11 cellular contexts compared by ENCODE assay signal in the genomic region with DNA sequence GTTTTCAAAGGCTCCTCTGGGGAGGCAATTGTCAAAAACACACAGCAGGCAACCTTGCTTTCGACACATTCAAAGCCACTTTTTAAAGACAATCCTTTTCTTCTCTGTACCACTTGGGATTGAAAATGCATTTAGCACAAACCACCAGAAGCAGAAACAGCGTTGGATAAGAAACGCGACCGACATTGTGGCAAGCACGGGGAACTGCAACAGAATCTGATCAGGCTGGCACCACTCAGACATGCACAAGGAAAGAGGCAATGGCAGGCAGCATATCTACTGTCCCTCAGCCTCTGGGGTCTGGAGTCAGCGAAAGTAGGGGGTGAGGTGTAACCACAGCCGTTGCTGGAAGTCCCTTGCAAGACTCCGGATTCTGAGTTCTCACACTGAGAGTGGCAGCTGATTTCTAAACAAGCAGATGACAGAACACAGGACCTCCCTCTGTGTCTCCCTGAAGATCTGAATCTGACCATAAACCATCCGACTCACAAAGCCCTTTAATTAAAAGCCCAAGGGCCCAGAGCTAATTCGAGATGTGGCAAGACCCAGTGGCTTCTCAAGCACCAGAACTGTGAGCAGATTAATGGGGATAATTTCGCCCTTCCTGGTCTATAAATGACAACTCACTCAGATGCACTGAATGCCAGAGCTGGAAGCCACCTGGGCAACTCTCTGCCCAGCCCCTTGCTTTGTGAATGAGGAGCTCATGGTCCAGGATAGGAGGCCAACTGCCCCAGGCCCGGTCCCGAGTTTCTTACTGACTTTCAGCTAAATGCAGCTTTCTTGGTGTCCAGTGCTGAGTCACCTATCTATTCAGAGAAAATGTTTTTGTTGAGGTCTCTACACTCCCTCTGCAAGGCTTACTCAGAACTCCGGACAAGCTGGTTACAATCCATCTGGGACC. TPM values are rescaled to one million over a fixed set of nuclear protein-coding genes. Genes with fewer than 3 reads are reported as not detected.
A peak's percentile ranks its signal among the peaks of the same experiment; 100 is the strongest.
DNase-seq lines count a peak whose midpoint lies in the region; ATAC-seq and TF ChIP-seq lines count a peak whose summit lies in the region.
"Had no signal": no experiment of that assay in that cellular context is flagged by ENCODE, and none has a peak within 500 bp of the region (broad histone marks: within the 10 kb centered on the region; RNA-seq: fewer than 3 reads in every experiment).

No MANE protein-coding gene starts in this region.

- H2BK120ac ChIP-seq in mesenchymal stem cell (ENCODE audit: low read depth, low read length), result peak overlapping the region; percentile 39

- H3K27ac ChIP-seq in AG04450 (ENCODE audit: low read depth, low read length), result peak overlapping the region; percentile 21
- H3K27ac ChIP-seq in HL-60 (replicated peaks), result peak overlapping the region; percentile 30
- peak overlapping the region; percentile 65 for H3K27ac ChIP-seq in mesenchymal stem cell (ENCODE audit: low read length, poor library complexity, severe bottlenecking)
- H3K27ac ChIP-seq: ovary had no signal

- no peaks in the 10 kb centered on the region for H3K27me3 ChIP-seq in AG04450 (ENCODE audit: control insufficient read depth, insufficient read depth, low read length)
- no peaks in the 10 kb centered on the region for H3K27me3 ChIP-seq in HL-60 (ENCODE audit: insufficient read depth, poor library complexity, severe bottlenecking)
- H3K27me3 ChIP-seq in mesenchymal stem cell (ENCODE audit: control insufficient read depth in 1 of 2, insufficient read depth in 1 of 2, low read length in 2 of 2), result peaks cover 0 to 4% of the 10 kb centered on the region in 2 experiments
- H3K27me3 ChIP-seq in Caco-2 (replicated peaks; ENCODE audit: control insufficient read depth, insufficient read depth, low read length), result no peaks in the 10 kb centered on the region; the same call in 1 of the 2 replicates
- H3K27me3 ChIP-seq: ovary had no signal

- CTCF ChIA-PET in AG04450 (lab: Charles Lee) (interaction anchor here (0.7 to 1.8 kb wide), 2 partner anchors 21 to 27 kb away, joined by 3 to 5 read pairs; no protein-coding TSS in a partner anchor), Caco-2 (lab: Charles Lee) (interaction anchor here (0.6 kb wide), 1 partner anchor 47 kb away, joined by 3 read pairs; no protein-coding TSS in a partner anchor)

- DNase-seq in AG04450 (ENCODE audit: low read depth, low spot score), result no peak
- DNase-seq in HL-60 (ENCODE audit: low read depth in 1 of 2, low spot score in 1 of 2), result peak in 1 of 2 experiments; percentile 43
- no peak for DNase-seq in T-helper 17 cell
- peak; percentile 96 for DNase-seq in mesenchymal stem cell
- no peak for DNase-seq in Caco-2
- no peak for DNase-seq in NCI-H2029 treated with DMSO at 0.1 percent for 48 hours (lab: John Stamatoyannopoulos, UW)
- DNase-seq: activated gamma-delta T cell, DMS153, ovary had no signal

- TF ChIP-seq CTCF in AG04450 (IDR thresholded peaks at IDR 0.05; ENCODE audit: low read depth, low read length), result no peak
- no peak for TF ChIP-seq CTCF in HL-60 (IDR thresholded peaks at IDR 0.05; ENCODE audit: insufficient read depth, low read length)
- TF ChIP-seq CTCF in Caco-2 (IDR thresholded peaks at IDR 0.05; ENCODE audit: insufficient read depth in 1 of 2, low read depth in 1 of 2, low read length in 1 of 2, severe bottlenecking in 1 of 2, unreplicated experiment in 1 of 2), result no peak

- H3K18ac ChIP-seq in mesenchymal stem cell (ENCODE audit: low read depth in 1 of 2, low read length in 2 of 2), result peak overlapping the region; percentile 44 to 79

- H2BK5ac ChIP-seq in mesenchymal stem cell (ENCODE audit: low read depth, low read length, poor library complexity, severe bottlenecking), result no peak overlapping the region

- intact Hi-C loops in Caco-2 (cut with micrococcal nuclease; ENCODE audit: unreplicated experiment), result no loop called here

- H3K4me1 ChIP-seq in mesenchymal stem cell (ENCODE audit: control insufficient read depth, insufficient read depth, low read depth, low read length) (peaks cover 27% of the 10 kb centered on the region), Caco-2 (no peaks in the 10 kb centered on the region)

- peak overlapping the region; percentile 69 for H3K27ac Mint-ChIP-seq in T-helper 17 cell
- H3K27ac Mint-ChIP-seq in Caco-2 (ENCODE audit: unreplicated experiment), result no peak overlapping the region

- H3K27me3 Mint-ChIP-seq in T-helper 17 cell, result peaks cover 39% of the 10 kb centered on the region
- peaks cover 18% of the 10 kb centered on the region for H3K27me3 Mint-ChIP-seq in Caco-2 (ENCODE audit: insufficient read depth, unreplicated experiment)

- peak overlapping the region in 1 of 2 experiments; percentile 32 for H3K4ac ChIP-seq in mesenchymal stem cell (ENCODE audit: low read depth in 1 of 2, low read length in 2 of 2)

- H4K91ac ChIP-seq in mesenchymal stem cell (ENCODE audit: low read length), result no peak overlapping the region

- H2BK15ac ChIP-seq in mesenchymal stem cell (ENCODE audit: low read depth, poor library complexity, severe bottlenecking), result peak overlapping the region; percentile 60

- H2AK5ac ChIP-seq in mesenchymal stem cell (ENCODE audit: low read length, severe bottlenecking), result no peak overlapping the region

- H3K14ac ChIP-seq in mesenchymal stem cell (ENCODE audit: low read length in 2 of 2), result no peak overlapping the region

- BruUV-seq in Caco-2 (replicated peaks; lab: Mats Ljungman, UMichigan), result no TSS peak

- H3K23ac ChIP-seq in mesenchymal stem cell (ENCODE audit: low read length in 2 of 2), result no peak overlapping the region

- H3K4me3 ChIP-seq in AG04450 (ENCODE audit: low read depth, low read length), result no peak overlapping the region
- no peak overlapping the region for H3K4me3 ChIP-seq in HL-60 (replicated peaks; ENCODE audit: insufficient read depth, low read length)
- H3K4me3 ChIP-seq in mesenchymal stem cell (ENCODE audit: insufficient read depth in 1 of 2, low read depth in 1 of 2, low read length in 2 of 2), result peak overlapping the region in 1 of 2 experiments; percentile 2
- no peak overlapping the region for H3K4me3 ChIP-seq in Caco-2 (ENCODE audit: low read depth, low read length)
- H3K4me3 ChIP-seq: ovary had no signal

- H3K9ac ChIP-seq in mesenchymal stem cell (ENCODE audit: low read length), result peak overlapping the region; percentile 60

- H3K36me3 Mint-ChIP-seq in T-helper 17 cell (ENCODE audit: low read depth), result no peaks in the 10 kb centered on the region
- H3K36me3 Mint-ChIP-seq in Caco-2 (ENCODE audit: insufficient read depth, unreplicated experiment), result no peaks in the 10 kb centered on the region

- H3K9me3 ChIP-seq in AG04450 (ENCODE audit: control insufficient read depth, insufficient read depth, low read length) (no peaks in the 10 kb centered on the region), T-helper 17 cell (ENCODE audit: control insufficient read depth, low read length, poor library complexity, severe bottlenecking) (no peaks in the 10 kb centered on the region), mesenchymal stem cell (ENCODE audit: control insufficient read depth, low read length) (peaks cover 2% of the 10 kb centered on the region), Caco-2 (peaks cover 6% of the 10 kb centered on the region; the same call in 1 of the 2 replicates)
- H3K9me3 ChIP-seq: ovary had no signal

- no peak overlapping the region for H3K4me3 Mint-ChIP-seq in T-helper 17 cell
- H3K4me3 Mint-ChIP-seq in Caco-2 (ENCODE audit: unreplicated experiment), result no peak overlapping the region

- H4K8ac ChIP-seq in mesenchymal stem cell (ENCODE audit: low read length), result peak overlapping the region; percentile 2

- POLR2A ChIA-PET in AG04450 (lab: Yijun Ruan, JAX), result no interaction called here
- POLR2A ChIA-PET in Caco-2 (lab: Charles Lee), result no interaction called here

- ATAC-seq in T-helper 17 cell, result no peak
- no peak for ATAC-seq in GM18909 (IDR thresholded peaks at IDR 0.05; ENCODE audit: poor library complexity, unreplicated experiment)
- no peak for ATAC-seq in GM21515 (IDR thresholded peaks at IDR 0.05; ENCODE audit: unreplicated experiment)

- H3K9me3 Mint-ChIP-seq in Caco-2 (ENCODE audit: unreplicated experiment), result no peaks in the 10 kb centered on the region

- H2BK12ac ChIP-seq in mesenchymal stem cell (ENCODE audit: low read length in 2 of 2), result peak overlapping the region; percentile 29 to 60

- H3K4me2 ChIP-seq in mesenchymal stem cell (ENCODE audit: low read length, poor library complexity, severe bottlenecking), result no peak overlapping the region

- peaks cover 4 to 22% of the 10 kb centered on the region in 2 experiments for H3K36me3 ChIP-seq in mesenchymal stem cell (ENCODE audit: control insufficient read depth in 1 of 2, insufficient read depth in 2 of 2, low read depth in 1 of 2, low read length in 2 of 2)
- H3K36me3 ChIP-seq in Caco-2 (ENCODE audit: control insufficient read depth, insufficient read depth, low read length), result no peaks in the 10 kb centered on the region
- H3K36me3 ChIP-seq: ovary had no signal

- H2AFZ ChIP-seq in mesenchymal stem cell (ENCODE audit: low read depth, low read length), result no peak overlapping the region

- H3K4me1 Mint-ChIP-seq in T-helper 17 cell (peaks cover 8% of the 10 kb centered on the region), Caco-2 (ENCODE audit: low read depth, unreplicated experiment) (no peaks in the 10 kb centered on the region)

- WGBS in mesenchymal stem cell, result 31% methylated on average over 15 of the region's 15 CpGs

- peaks cover 31% of the 10 kb centered on the region for H3K79me1 ChIP-seq in mesenchymal stem cell (replicated peaks; ENCODE audit: low read length, poor library complexity, severe bottlenecking)

RNA-seq across cellular contexts. Expression of gene CYRIA, which starts 29.6 kb away (rescaled TPM):
- polyA plus RNA-seq in AG04450 (2011; rRNA removed), result 3.7 TPM in 2 replicates
- 1.9 and 2.8 TPM in 2 replicates for polyA minus RNA-seq in AG04450 (2011; rRNA and poly(A)+ RNA removed)
- total RNA-seq in T-helper 17 cell (1 to 10 TPM in 1 of 2 donors, under 1 TPM in 1; 0.68 to 2.4 TPM), Caco-2 (2022) (0.20 and 0.26 TPM in 2 replicates)
- 12.5 TPM for polyA plus RNA-seq in mesenchymal stem cell (2013, experiment 1 of 2)
- polyA plus RNA-seq in mesenchymal stem cell (2013, experiment 2 of 2), result 14.3 TPM
